In the genomic region with DNA sequence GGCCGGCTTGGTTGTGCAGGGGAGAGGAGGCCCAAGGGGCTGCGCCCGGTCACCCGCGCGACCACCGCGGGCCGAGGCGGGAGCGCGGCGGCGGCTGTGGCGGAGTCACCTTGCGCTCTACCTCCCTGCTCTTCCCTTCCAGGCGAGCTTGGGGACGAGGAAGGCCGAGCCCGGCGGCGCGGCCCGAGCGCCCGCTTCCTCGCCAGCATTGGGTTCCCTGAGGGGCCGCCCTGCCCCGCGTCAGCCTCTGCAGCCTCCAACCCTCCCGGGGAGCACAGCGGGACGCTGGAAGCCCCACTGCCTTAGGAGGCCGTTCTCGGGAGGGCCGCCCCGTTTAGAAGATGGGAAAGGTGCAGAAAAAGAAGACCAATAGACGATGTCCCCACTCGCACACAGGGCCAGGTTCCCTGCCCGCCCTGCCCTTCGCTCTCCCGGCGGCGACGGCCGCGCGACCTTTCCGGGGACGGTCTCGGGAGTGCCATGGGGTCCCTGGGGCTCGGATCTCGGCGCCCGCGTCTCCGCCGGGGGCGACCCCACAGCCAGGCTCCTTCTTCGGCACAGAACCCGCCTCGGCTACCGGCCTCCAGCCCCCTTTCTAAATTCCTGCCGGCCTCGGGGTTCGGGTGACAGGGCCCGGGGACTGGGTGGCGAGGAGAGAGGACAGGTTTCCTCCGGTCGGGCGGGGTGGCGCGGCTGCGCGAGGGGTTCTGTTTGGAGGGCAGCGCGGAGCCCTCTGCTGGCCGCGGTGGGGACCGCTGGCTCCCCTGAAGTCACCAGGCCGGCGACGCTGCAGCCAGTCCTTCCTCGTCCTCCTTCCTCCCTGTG, we compare ENCODE assay signal across 8 cellular contexts.
A peak's percentile ranks its signal among the peaks of the same experiment; 100 is the strongest.
DNase-seq lines count a peak whose midpoint lies in the region; ATAC-seq and TF ChIP-seq lines count a peak whose summit lies in the region.

No MANE protein-coding gene starts in this region.

- H3K27me3 ChIP-seq in GM23248 (replicated peaks; ENCODE audit: insufficient read depth) (0 out of 2 replicates have a peak, but pooled peaks cover 3% of the 10 kb centered on the region), Karpas-422 (ENCODE audit: low read length) (no peaks in the 10 kb centered on the region), gastroesophageal sphincter (no peaks in the 10 kb centered on the region), neuron (ENCODE audit: insufficient read depth, low read length) (no peaks in the 10 kb centered on the region), stomach smooth muscle (ENCODE audit: control insufficient read depth in 1 of 2, insufficient read depth in 2 of 2, low read length in 2 of 2) (no peaks in the 10 kb centered on the region)

- no peak overlapping the region for H3K27ac ChIP-seq in GM23248
- no peak overlapping the region for H3K27ac ChIP-seq in Karpas-422 (ENCODE audit: low read length)
- peak overlapping the region in 3 of 4 donors; percentile 55 to 81 (median 61) for H3K27ac ChIP-seq in gastroesophageal sphincter
- peak overlapping the region; percentile 60 for H3K27ac ChIP-seq in stomach smooth muscle (ENCODE audit: low read length)

- 1 to 2% methylated on average over 62 to 84 of the region's 84 CpGs for WGBS in GM23248 (ENCODE audit: low coverage in 1 of 2, low lambda C conversion rate in 2 of 2, missing lambda C conversion rate in 2 of 2), 2 experiments
- 0% methylated on average over 1 of the region's 84 CpGs; no CpG with 5 or more reads in 1 of the 2 donors for WGBS in gastroesophageal sphincter (ENCODE audit: low coverage in 1 of 2), 2 donors

- TF ChIP-seq CTCF in gastroesophageal sphincter (IDR thresholded peaks at IDR 0.05), result peak in 3 of 4 experiments; percentile 84 to 95 (median 88)

- H3K9me2 ChIP-seq in GM23248 (ENCODE audit: insufficient read depth), result no peaks in the 10 kb centered on the region
- no peaks in the 10 kb centered on the region for H3K9me2 ChIP-seq in Karpas-422 (replicated peaks; ENCODE audit: insufficient read depth, low read length)

- H2AFZ ChIP-seq in GM23248, result peak overlapping the region; percentile 95
- H2AFZ ChIP-seq in Karpas-422 (ENCODE audit: low read length), result peak overlapping the region; percentile 48; the same call in 1 of the 2 replicates
- peak overlapping the region; percentile 88 for H2AFZ ChIP-seq in neuron (ENCODE audit: low read depth, low read length)

- H3K4me2 ChIP-seq in GM23248 (ENCODE audit: unreplicated experiment) (peak overlapping the region; percentile 83), Karpas-422 (ENCODE audit: low read depth, low read length, poor library complexity, severe bottlenecking) (peak overlapping the region; percentile 63)

- H3K9ac ChIP-seq in GM23248 (peak overlapping the region; percentile 60), Karpas-422 (ENCODE audit: low read length) (peak overlapping the region; percentile 60), stomach smooth muscle (ENCODE audit: low read length in 2 of 2) (peak overlapping the region; percentile 81 to 88)

- H3K36me3 ChIP-seq in GM23248 (ENCODE audit: low read depth) (no peaks in the 10 kb centered on the region), Karpas-422 (ENCODE audit: insufficient read depth, low read length) (no peaks in the 10 kb centered on the region), gastroesophageal sphincter (no peaks in the 10 kb centered on the region), neuron (ENCODE audit: insufficient read depth, low read length) (no peaks in the 10 kb centered on the region), stomach smooth muscle (ENCODE audit: control insufficient read depth in 2 of 2, insufficient read depth in 2 of 2, low read length in 2 of 2) (no peaks in the 10 kb centered on the region)

- peak; percentile 68 for DNase-seq in EL
- peak; percentile 86 for DNase-seq in GM23248
- DNase-seq in Karpas-422, result peak; percentile 84
- DNase-seq in SHP77 treated with DMSO at 0.1 percent for 48 hours (lab: John Stamatoyannopoulos, UW), result peak; percentile 76
- DNase-seq in activated naive CD4-positive, alpha-beta T cell treated with Interleukin-2 at 50 U/mL for 16 hours, result peak; percentile 86

- H3K79me2 ChIP-seq in GM23248 (ENCODE audit: insufficient read depth) (no peaks in the 10 kb centered on the region), Karpas-422 (ENCODE audit: low read length) (no peaks in the 10 kb centered on the region)

- no peak for TF ChIP-seq POLR2A in gastroesophageal sphincter (IDR thresholded peaks at IDR 0.05)

- TF ChIP-seq EP300 in gastroesophageal sphincter (IDR thresholded peaks at IDR 0.05), result no peak

- peak; percentile 96 for ATAC-seq in gastroesophageal sphincter

- H3K4me1 ChIP-seq in GM23248 (ENCODE audit: insufficient read depth), result peaks cover 17% of the 10 kb centered on the region
- H3K4me1 ChIP-seq in Karpas-422 (ENCODE audit: low read length), result 0 out of 2 replicates have a peak, but pooled peaks cover 4% of the 10 kb centered on the region
- H3K4me1 ChIP-seq in gastroesophageal sphincter, result peaks cover 0 to 28% (median 3%) of the 10 kb centered on the region in 3 donors
- H3K4me1 ChIP-seq in neuron (ENCODE audit: insufficient read depth, low read length), result no peaks in the 10 kb centered on the region
- H3K4me1 ChIP-seq in stomach smooth muscle (ENCODE audit: control insufficient read depth, insufficient read depth, low read length), result peaks cover 10% of the 10 kb centered on the region

- peaks cover 17% of the 10 kb centered on the region for H3F3A ChIP-seq in GM23248 (ENCODE audit: insufficient read depth)

- H3K4me3 ChIP-seq in GM23248 (peak overlapping the region; percentile 78), Karpas-422 (ENCODE audit: low read length) (peak overlapping the region; percentile 60; the same call in 1 of the 2 replicates), gastroesophageal sphincter (peak overlapping the region; percentile 54 to 70), neuron (ENCODE audit: low read length) (peak overlapping the region; percentile 62), stomach smooth muscle (ENCODE audit: low read length in 2 of 2) (peak overlapping the region; percentile 84 to 87)

- H3K9me3 ChIP-seq in GM23248 (ENCODE audit: low read depth) (no peaks in the 10 kb centered on the region), Karpas-422 (ENCODE audit: low read length) (no peaks in the 10 kb centered on the region), gastroesophageal sphincter (no peaks in the 10 kb centered on the region), neuron (ENCODE audit: low read length) (no peaks in the 10 kb centered on the region), stomach smooth muscle (ENCODE audit: control insufficient read depth in 2 of 2, low read length in 2 of 2) (no peaks in the 10 kb centered on the region)

- no peaks in the 10 kb centered on the region for H4K20me1 ChIP-seq in GM23248 (ENCODE audit: insufficient read depth)
- no peaks in the 10 kb centered on the region for H4K20me1 ChIP-seq in Karpas-422 (ENCODE audit: insufficient read depth, low read depth, low read length)

- in situ Hi-C loops in GM23248 (cut with MboI), result no loop called here

Comparison
In these comparisons a context has a peak if more than half of its experiments do, and no peak if none do; other contexts are left out.
1. H3K27ac ChIP-seq: peak in gastroesophageal sphincter (3 of 4) and stomach smooth muscle (single experiment); none in GM23248 (single experiment) and Karpas-422 (single experiment).
2. Peak in every context shown above with its lines, with median percentiles within 50 percentile points of each other: DNase-seq, H2AFZ ChIP-seq, H3K4me3 ChIP-seq and H3K9ac ChIP-seq.